Comparison of ENCODE assay signal across 9 cellular contexts in genomic region chr5:136864960-136865359, GRCh38.
"Had no signal": no experiment of that assay in that cellular context is flagged by ENCODE, and none has a peak within 500 bp of the region (broad histone marks: within the 10 kb centered on the region; RNA-seq: fewer than 3 reads in every experiment).

No MANE protein-coding gene starts in this region.

- H3K9me3 ChIP-seq: HAP-1 had no signal

- ATAC-seq: HCT116, K562 had no signal

- H2AFZ ChIP-seq: GM23248 had no signal

- FAIRE-seq: H54, HTR-8/SVneo, K562 had no signal

- H3K4me1 ChIP-seq: HAP-1 had no signal

- H3K4me3 ChIP-seq: GM23248, HAP-1, K562 had no signal

- H3K36me3 ChIP-seq: HAP-1 had no signal

- H3K9ac ChIP-seq: GM23248 had no signal

- H3K27ac ChIP-seq: GM23248 had no signal

- DNase-seq: GM23248, GOT3, IMR-90, KG1 had no signal
